ENCODE assay signal across 10 cellular contexts in the genomic region with DNA sequence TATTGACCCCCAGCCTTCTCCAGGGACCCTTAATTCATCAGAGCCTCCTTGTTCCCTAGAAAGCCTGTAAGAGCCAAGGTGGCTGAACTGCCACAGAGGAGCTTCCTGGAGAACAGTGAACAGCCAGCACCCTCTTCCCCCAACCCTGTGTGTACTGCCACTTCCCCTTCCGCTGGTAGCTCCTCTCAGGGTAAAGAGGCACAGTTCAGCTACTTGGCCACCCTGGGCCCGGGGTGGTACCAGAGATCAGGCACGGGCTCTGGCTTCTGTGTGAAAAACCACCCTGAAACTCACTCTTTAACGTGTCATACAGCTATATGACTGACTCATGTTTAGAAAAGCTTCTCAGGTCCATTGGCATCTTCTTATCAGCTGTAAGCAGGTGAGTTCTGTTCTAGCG. TPM values are rescaled to one million over a fixed set of nuclear protein-coding genes. Genes with fewer than 3 reads are reported as not detected.
DNase-seq lines count a peak whose midpoint lies in the region; ATAC-seq and TF ChIP-seq lines count a peak whose summit lies in the region.
"Had no signal": no experiment of that assay in that cellular context is flagged by ENCODE, and none has a peak within 500 bp of the region (broad histone marks: within the 10 kb centered on the region; RNA-seq: fewer than 3 reads in every experiment).

No MANE protein-coding gene starts in this region.

- H3K27ac ChIP-seq in upper lobe of left lung (no peak overlapping the region), aorta (ENCODE audit: low read depth in 1 of 2, low read length in 2 of 2) (no peak overlapping the region)
- H3K27ac ChIP-seq: epithelial cell of prostate had no signal

- ATAC-seq in upper lobe of left lung (ENCODE audit: low FRiP score in 2 of 2) (peak; percentile 40 to 68), aorta (ENCODE audit: low FRiP score) (no peak), GM21360 (IDR thresholded peaks at IDR 0.05; ENCODE audit: unreplicated experiment) (no peak)
- ATAC-seq: left colon had no signal

- no peaks in the 10 kb centered on the region for H3K36me3 ChIP-seq in upper lobe of left lung
- H3K36me3 ChIP-seq in aorta (ENCODE audit: control insufficient read depth in 1 of 2, insufficient read depth in 2 of 2, low read length in 1 of 2) = no peaks in the 10 kb centered on the region

- H3K27me3 ChIP-seq in upper lobe of left lung = no peaks in the 10 kb centered on the region
- H3K27me3 ChIP-seq in aorta (ENCODE audit: control insufficient read depth in 1 of 2, insufficient read depth in 2 of 2, low read length in 1 of 2) = no peaks in the 10 kb centered on the region

- WGBS in upper lobe of left lung, 2 donors = 62 to 80% methylated on average over 5 of the region's 5 CpGs
- WGBS in aorta, 2 donors = 71 to 76% methylated on average over 5 of the region's 5 CpGs

- intact Hi-C loops in aorta (cut with DNase I) = no loop called here

- no peak for TF ChIP-seq EP300 in upper lobe of left lung (IDR thresholded peaks at IDR 0.05)

- H3K4me3 ChIP-seq in upper lobe of left lung = no peak overlapping the region
- H3K4me3 ChIP-seq in aorta (ENCODE audit: low read length in 2 of 2) = no peak overlapping the region

- peak; percentile 47 for DNase-seq in stimulated activated CD4-positive, alpha-beta T cell treated with anti-CD3 and anti-CD28 coated beads, Interleukin-15, amount 100 ng/mL, for 24 hours
- DNase-seq in stimulated activated CD4-positive, alpha-beta T cell treated with anti-CD3 and anti-CD28 coated beads, Interleukin-12 subunit alpha, Interleukin-12 subunit beta, amount 100 ng/mL, for 4 hours = no peak
- DNase-seq in UCSD-AML1 (lab: John Stamatoyannopoulos, UW; ENCODE audit: unreplicated experiment) (peak; percentile 60), upper lobe of left lung (peak in 1 of 2 donors; percentile 48), aorta (no peak)
- DNase-seq in effector CD8-positive, alpha-beta T cell (lab: John Stamatoyannopoulos, UW) = peak; percentile 10
- no peak for DNase-seq in NK-92 treated with Interleukin-12 subunit alpha and Interleukin-12 subunit beta, amount 100 ng/mL, for 24 hours (lab: John Stamatoyannopoulos, UW)
- DNase-seq: left colon had no signal

- TF ChIP-seq CTCF in upper lobe of left lung (IDR thresholded peaks at IDR 0.05) = no peak

- H3K9me3 ChIP-seq in upper lobe of left lung (no peaks in the 10 kb centered on the region), aorta (ENCODE audit: control insufficient read depth, low read length) (no peaks in the 10 kb centered on the region)

- H3K4me1 ChIP-seq in upper lobe of left lung (peaks cover 0 to 4% (median 2%) of the 10 kb centered on the region in 4 donors), aorta (ENCODE audit: control insufficient read depth in 1 of 2, insufficient read depth in 2 of 2, low read length in 2 of 2) (no peaks in the 10 kb centered on the region)

- no peak for TF ChIP-seq POLR2A in upper lobe of left lung (IDR thresholded peaks at IDR 0.05)

RNA-seq across cellular contexts. Expression of a gene that starts 22.3 kb away (rescaled TPM):
- total RNA-seq in upper lobe of left lung = 10 to 100 TPM in 4 of 6 donors, 1 to 10 TPM in 2; 4.6 to 29.3 (median 13.0) TPM
- 1 to 10 TPM; 1.5 to 6.7 TPM for total RNA-seq in aorta
- polyA plus RNA-seq in aorta = 1 to 10 TPM in 1 of 2 donors, under 1 TPM in 1; 0.63 to 2.0 TPM

RNA-seq across cellular contexts. Expression of a gene that starts 22.5 kb away (rescaled TPM):
- total RNA-seq in upper lobe of left lung (10 to 100 TPM; 10.7 to 46.1 (median 19.7) TPM), aorta (1 to 10 TPM; 5.4 to 6.6 TPM)
- polyA plus RNA-seq in aorta = 1 to 10 TPM; 8.4 to 9.9 TPM

RNA-seq across cellular contexts. Expression of a gene that starts 34.2 kb away (rescaled TPM):
- total RNA-seq in upper lobe of left lung = not detected
- not detected for total RNA-seq in aorta
- not detected for polyA plus RNA-seq in aorta
- total RNA-seq: left colon had no signal

RNA-seq across cellular contexts. Expression of a gene that starts 42.8 kb away (rescaled TPM):
- total RNA-seq in upper lobe of left lung (1 to 10 TPM in 5 of 6 donors, not detected in 1; 1.5 to 2.7 (median 2.6) TPM), aorta (1 to 10 TPM in 1 of 2 donors, under 1 TPM in 1; 0.84 to 3.5 TPM)
- 1 to 10 TPM in 1 of 2 donors, under 1 TPM in 1; 0.75 to 2.3 TPM for polyA plus RNA-seq in aorta

Comparison
In these comparisons a context has a peak if more than half of its experiments do, and no peak if none do; other contexts are left out.
1. DNase-seq: peak in stimulated activated CD4-positive, alpha-beta T cell treated with anti-CD3 and anti-CD28 coated beads, Interleukin-15, amount 100 ng/mL, for 24 hours (single experiment), UCSD-AML1 (single experiment) and effector CD8-positive, alpha-beta T cell (single experiment); none in stimulated activated CD4-positive, alpha-beta T cell treated with anti-CD3 and anti-CD28 coated beads, Interleukin-12 subunit alpha, Interleukin-12 subunit beta, amount 100 ng/mL, for 4 hours (single experiment), NK-92 treated with Interleukin-12 subunit alpha and Interleukin-12 subunit beta, amount 100 ng/mL, for 24 hours (single experiment) and aorta (0 of 2).
2. ATAC-seq: peak in upper lobe of left lung (2 of 2); none in aorta (single experiment) and GM21360 (single experiment).